8 cellular contexts compared by ENCODE assay signal in genomic region chr5:40277161-40277906, GRCh38.
DNase-seq lines count a peak whose midpoint lies in the region; ATAC-seq and TF ChIP-seq lines count a peak whose summit lies in the region.

No MANE protein-coding gene starts in this region.

- H3K36me3 Mint-ChIP-seq in stimulated activated effector memory CD8-positive, alpha-beta T cell treated with anti-CD3 and anti-CD28 coated beads, Interleukin-12 subunit alpha, Interleukin-12 subunit beta, amount 100 ng/mL, for 72 hours: peaks cover 6% of the 10 kb centered on the region
- H3K36me3 Mint-ChIP-seq in endothelial cell (ENCODE audit: low read depth, unreplicated experiment): no peaks in the 10 kb centered on the region

- H3K4me1 Mint-ChIP-seq in stimulated activated effector memory CD8-positive, alpha-beta T cell treated with anti-CD3 and anti-CD28 coated beads, Interleukin-12 subunit alpha, Interleukin-12 subunit beta, amount 100 ng/mL, for 72 hours: peaks cover 48% of the 10 kb centered on the region
- H3K4me1 Mint-ChIP-seq in endothelial cell (ENCODE audit: unreplicated experiment): no peaks in the 10 kb centered on the region

- peak; percentile 50 for ATAC-seq in HG02973 (IDR thresholded peaks at IDR 0.05; ENCODE audit: unreplicated experiment)
- peak; percentile 95 for ATAC-seq in stimulated activated effector memory CD8-positive, alpha-beta T cell treated with anti-CD3 and anti-CD28 coated beads, Interleukin-12 subunit alpha, Interleukin-12 subunit beta, amount 100 ng/mL, for 72 hours

- no peaks in the 10 kb centered on the region for H3K27me3 Mint-ChIP-seq in endothelial cell (ENCODE audit: unreplicated experiment)

- peak; percentile 32 for DNase-seq in activated T-cell treated with anti-CD3 and anti-CD28 coated beads for 24 hours (ENCODE audit: low read depth)
- no peak for DNase-seq in activated T-cell treated with anti-CD3 and anti-CD28 coated beads for 4 hours
- DNase-seq in activated CD8-positive, alpha-beta memory T cell treated with anti-CD3 and anti-CD28 coated beads, Interleukin-2, amount 50 U/mL, for 48 hours: peak; percentile 61
- DNase-seq in stimulated activated effector memory CD8-positive, alpha-beta T cell treated with anti-CD3 and anti-CD28 coated beads, Interleukin-12 subunit alpha, Interleukin-12 subunit beta, amount 100 ng/mL, for 72 hours (ENCODE audit: low spot score in 2 of 2): peak; percentile 18 to 77
- no peak for DNase-seq in NCI-H187 (lab: John Stamatoyannopoulos, UW)
- no peak for DNase-seq in endothelial cell (ENCODE audit: low spot score)
- DNase-seq in DMS153 treated with DMSO at 0.1 percent for 48 hours (lab: John Stamatoyannopoulos, UW; ENCODE audit: unreplicated experiment): no peak

- no peaks in the 10 kb centered on the region for H3K9me3 Mint-ChIP-seq in stimulated activated effector memory CD8-positive, alpha-beta T cell treated with anti-CD3 and anti-CD28 coated beads, Interleukin-12 subunit alpha, Interleukin-12 subunit beta, amount 100 ng/mL, for 72 hours
- no peaks in the 10 kb centered on the region for H3K9me3 Mint-ChIP-seq in endothelial cell (ENCODE audit: unreplicated experiment)

- peak overlapping the region; percentile 36 for H3K4me3 Mint-ChIP-seq in stimulated activated effector memory CD8-positive, alpha-beta T cell treated with anti-CD3 and anti-CD28 coated beads, Interleukin-12 subunit alpha, Interleukin-12 subunit beta, amount 100 ng/mL, for 72 hours
- no peak overlapping the region for H3K4me3 Mint-ChIP-seq in endothelial cell (ENCODE audit: unreplicated experiment)

- H3K27ac Mint-ChIP-seq in stimulated activated effector memory CD8-positive, alpha-beta T cell treated with anti-CD3 and anti-CD28 coated beads, Interleukin-12 subunit alpha, Interleukin-12 subunit beta, amount 100 ng/mL, for 72 hours: peak overlapping the region; percentile 83
- H3K27ac Mint-ChIP-seq in endothelial cell (ENCODE audit: unreplicated experiment): no peak overlapping the region

- TF ChIP-seq CTCF in endothelial cell (IDR thresholded peaks at IDR 0.05; ENCODE audit: unreplicated experiment): no peak

Comparison
In these comparisons a context has a peak if more than half of its experiments do, and no peak if none do; other contexts are left out.
1. DNase-seq: peak in activated T-cell treated with anti-CD3 and anti-CD28 coated beads for 24 hours (single experiment), activated CD8-positive, alpha-beta memory T cell treated with anti-CD3 and anti-CD28 coated beads, Interleukin-2, amount 50 U/mL, for 48 hours (single experiment) and stimulated activated effector memory CD8-positive, alpha-beta T cell treated with anti-CD3 and anti-CD28 coated beads, Interleukin-12 subunit alpha, Interleukin-12 subunit beta, amount 100 ng/mL, for 72 hours (2 of 2); none in activated T-cell treated with anti-CD3 and anti-CD28 coated beads for 4 hours (single experiment), NCI-H187 (0 of 2), endothelial cell (single experiment) and DMS153 treated with DMSO at 0.1 percent for 48 hours (single experiment).